9 cellular contexts compared by ENCODE assay signal in genomic region chr19:48393559-48394330, GRCh38. TPM values are rescaled to one million over a fixed set of nuclear protein-coding genes. Genes with fewer than 3 reads are reported as not detected.
DNase-seq lines count a peak whose midpoint lies in the region; ATAC-seq and TF ChIP-seq lines count a peak whose summit lies in the region.
"Had no signal": no experiment of that assay in that cellular context is flagged by ENCODE, and none has a peak within 500 bp of the region (broad histone marks: within the 10 kb centered on the region; RNA-seq: fewer than 3 reads in every experiment).

Gene GRIN2D (plus strand): TSS chr19:48393668. CDS start chr19:48398393, 4,725 bp downstream.

- H3K4me1 Mint-ChIP-seq in CD8-positive, alpha-beta T cell (ENCODE audit: low read depth) = peaks cover 46% of the 10 kb centered on the region
- peaks cover 49% of the 10 kb centered on the region for H3K4me1 Mint-ChIP-seq in activated naive CD4-positive, alpha-beta T cell treated with anti-CD3 and anti-CD28 coated beads, Interleukin-2, amount 50 U/mL, for 24 hours
- H3K4me1 Mint-ChIP-seq in memory B cell = peaks cover 48% of the 10 kb centered on the region

- H3K9ac ChIP-seq in HUES64 (ENCODE audit: low read depth, low read length) = peak within 1 kb of the TSS; percentile 41; the same call in 1 of the 2 replicates

- TF ChIP-seq POLR2A in erythroblast (IDR thresholded peaks at IDR 0.05; ENCODE audit: low read length) = no peak

- CTCF ChIA-PET in CD8-positive, alpha-beta T cell (lab: Charles Lee) = interaction anchor here (0.9 to 1.0 kb wide), 3 partner anchors 12 to 234 kb away, joined by 3 read pairs; no protein-coding TSS in a partner anchor

- peak in 4 of 7 experiments; percentile 21 to 58 (median 38) for DNase-seq in CD8-positive, alpha-beta T cell
- DNase-seq in memory B cell (ENCODE audit: low spot score in 2 of 2) (peak in 1 of 2 donors; percentile 44), erythroblast (lab: John Stamatoyannopoulos, UW) (no peak), amniotic stem cell (lab: John Stamatoyannopoulos, UW) (no peak)

- H3K36me3 Mint-ChIP-seq in CD8-positive, alpha-beta T cell = peaks cover 2% of the 10 kb centered on the region
- H3K36me3 Mint-ChIP-seq in activated naive CD4-positive, alpha-beta T cell treated with anti-CD3 and anti-CD28 coated beads, Interleukin-2, amount 50 U/mL, for 24 hours = peaks cover under 1% of the 10 kb centered on the region
- H3K36me3 Mint-ChIP-seq in memory B cell = peaks cover 9% of the 10 kb centered on the region

- peak within 1 kb of the TSS; percentile 61 for H3K4me3 Mint-ChIP-seq in CD8-positive, alpha-beta T cell
- peak within 1 kb of the TSS; percentile 47 for H3K4me3 Mint-ChIP-seq in activated naive CD4-positive, alpha-beta T cell treated with anti-CD3 and anti-CD28 coated beads, Interleukin-2, amount 50 U/mL, for 24 hours
- peak within 1 kb of the TSS; percentile 99 for H3K4me3 Mint-ChIP-seq in memory B cell

- no peak for ATAC-seq in CD8-positive, alpha-beta T cell
- ATAC-seq in memory B cell (ENCODE audit: low read depth) (no peak), HG03280 (IDR thresholded peaks at IDR 0.05; ENCODE audit: unreplicated experiment) (no peak), HG02623 (IDR thresholded peaks at IDR 0.05; ENCODE audit: unreplicated experiment) (no peak)

- WGBS in HUES64 = 5% methylated on average over 40 of the region's 40 CpGs

- POLR2A ChIA-PET in CD8-positive, alpha-beta T cell (lab: Charles Lee) = interaction anchor here (0.6 to 1.3 kb wide), 2 partner anchors 30 to 597 kb away, joined by 3 to 4 read pairs; partner anchors contain the start of genes SYNGR4 and TMEM143

- no peaks in the 10 kb centered on the region for H3K9me3 Mint-ChIP-seq in CD8-positive, alpha-beta T cell
- H3K9me3 Mint-ChIP-seq in activated naive CD4-positive, alpha-beta T cell treated with anti-CD3 and anti-CD28 coated beads, Interleukin-2, amount 50 U/mL, for 24 hours = no peaks in the 10 kb centered on the region
- no peaks in the 10 kb centered on the region for H3K9me3 Mint-ChIP-seq in memory B cell

- H3K27ac ChIP-seq in CD8-positive, alpha-beta T cell (ENCODE audit: low read depth, low read length) = no peak within 1 kb of the TSS
- H3K27ac ChIP-seq in HUES64 (ENCODE audit: low read depth, low read length) = no peak within 1 kb of the TSS

- H3K9me3 ChIP-seq in CD8-positive, alpha-beta T cell (ENCODE audit: low read length) = no peaks in the 10 kb centered on the region
- H3K9me3 ChIP-seq in HUES64 (ENCODE audit: insufficient read depth, low read depth, low read length) = no peaks in the 10 kb centered on the region

- peak within 1 kb of the TSS; percentile 27 for H3K4me3 ChIP-seq in CD8-positive, alpha-beta T cell (ENCODE audit: low read depth, low read length)
- H3K4me3 ChIP-seq in HUES64 (ENCODE audit: low read length) = peak within 1 kb of the TSS; percentile 55

- TF ChIP-seq CTCF in CD8-positive, alpha-beta T cell (IDR thresholded peaks at IDR 0.05) = no peak

- no peak within 1 kb of the TSS for H3K27ac Mint-ChIP-seq in CD8-positive, alpha-beta T cell
- peak within 1 kb of the TSS; percentile 46 for H3K27ac Mint-ChIP-seq in activated naive CD4-positive, alpha-beta T cell treated with anti-CD3 and anti-CD28 coated beads, Interleukin-2, amount 50 U/mL, for 24 hours
- peak within 1 kb of the TSS; percentile 22 for H3K27ac Mint-ChIP-seq in memory B cell

- no peaks in the 10 kb centered on the region for H3K36me3 ChIP-seq in CD8-positive, alpha-beta T cell (ENCODE audit: insufficient read depth, low read length)
- peaks cover 9% of the 10 kb centered on the region for H3K36me3 ChIP-seq in HUES64 (ENCODE audit: insufficient read depth, low read length)

- H3K4me1 ChIP-seq in CD8-positive, alpha-beta T cell (ENCODE audit: insufficient read depth, low read length) = peaks cover 53% of the 10 kb centered on the region
- peaks cover 9% of the 10 kb centered on the region; the same call in 1 of the 2 replicates for H3K4me1 ChIP-seq in HUES64 (ENCODE audit: insufficient read depth, low read length)

- intact Hi-C loops in CD8-positive, alpha-beta T cell (cut with DNase I, micrococcal nuclease) = loop anchor here in 1 of 2 experiments (10.0 kb wide), 2 partner anchors 101 to 1139 kb away; partner anchors contain the start of gene CCDC9

- peaks cover 22% of the 10 kb centered on the region for H3K27me3 Mint-ChIP-seq in CD8-positive, alpha-beta T cell (ENCODE audit: low read depth)
- peaks cover 18% of the 10 kb centered on the region for H3K27me3 Mint-ChIP-seq in activated naive CD4-positive, alpha-beta T cell treated with anti-CD3 and anti-CD28 coated beads, Interleukin-2, amount 50 U/mL, for 24 hours
- peaks cover 32% of the 10 kb centered on the region for H3K27me3 Mint-ChIP-seq in memory B cell

- peaks cover 24% of the 10 kb centered on the region for H3K27me3 ChIP-seq in CD8-positive, alpha-beta T cell (ENCODE audit: insufficient read depth, low read length)
- H3K27me3 ChIP-seq in HUES64 (ENCODE audit: insufficient read depth, low read length) = peaks cover 59% of the 10 kb centered on the region

RNA-seq across cellular contexts. Expression of gene GRIN2D, which starts in this region (rescaled TPM):
- not detected for total RNA-seq in CD8-positive, alpha-beta T cell
- 1.4 TPM for polyA plus RNA-seq in HUES64 (2013, experiment 1 of 2)
- polyA plus RNA-seq in HUES64 (2013, experiment 2 of 2) = 3.4 TPM
- total RNA-seq: LHCN-M2 had no signal

Comparison
In these comparisons a context has a peak if more than half of its experiments do, and no peak if none do; other contexts are left out.
1. Peak in DNase-seq and H3K4me3 ChIP-seq in CD8-positive, alpha-beta T cell; RNA of the gene not detected or under 1 TPM.
2. H3K4me3 Mint-ChIP-seq: peak in every context shown above with its lines; median percentile 99 in memory B cell; 61 in CD8-positive, alpha-beta T cell; 47 in activated naive CD4-positive, alpha-beta T cell treated with anti-CD3 and anti-CD28 coated beads, Interleukin-2, amount 50 U/mL, for 24 hours.